9 cellular contexts compared by ENCODE assay signal in the genomic region with DNA sequence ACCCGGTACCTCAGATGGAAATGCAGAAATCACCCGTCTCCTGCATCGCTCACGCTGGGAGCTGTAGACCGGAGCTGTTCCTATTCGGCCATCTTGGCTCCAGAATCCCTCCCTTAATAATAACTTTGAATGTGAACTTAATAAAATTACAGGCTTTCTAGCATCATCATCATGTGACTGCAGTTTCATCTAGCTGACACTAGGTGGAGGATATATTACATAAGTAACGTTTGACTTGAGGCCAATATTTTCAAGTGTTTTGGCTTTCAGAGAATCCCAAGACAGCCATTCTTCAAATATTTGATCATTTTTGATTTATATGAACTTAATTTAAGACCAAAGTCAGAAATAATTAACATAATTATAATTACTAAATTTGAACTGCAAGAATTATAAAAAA.
A peak's percentile ranks its signal among the peaks of the same experiment; 100 is the strongest.
DNase-seq lines count a peak whose midpoint lies in the region; ATAC-seq and TF ChIP-seq lines count a peak whose summit lies in the region.
"Had no signal": no experiment of that assay in that cellular context is flagged by ENCODE, and none has a peak within 500 bp of the region (broad histone marks: within the 10 kb centered on the region; RNA-seq: fewer than 3 reads in every experiment).

No MANE protein-coding gene starts in this region.

- H3F3A ChIP-seq in SK-N-SH (replicated peaks; ENCODE audit: insufficient read depth), result no peaks in the 10 kb centered on the region

- H3K27me3 ChIP-seq in Karpas-422 (ENCODE audit: low read length), result no peaks in the 10 kb centered on the region
- no peaks in the 10 kb centered on the region for H3K27me3 ChIP-seq in SK-N-SH (ENCODE audit: insufficient read depth)
- H3K27me3 ChIP-seq: heart left ventricle had no signal

- POLR2A ChIA-PET in SK-N-SH (lab: Yijun Ruan, JAX), result no interaction called here

- H3K9me2 ChIP-seq in Karpas-422 (replicated peaks; ENCODE audit: insufficient read depth, low read length) (no peaks in the 10 kb centered on the region), SK-N-SH (no peaks in the 10 kb centered on the region)

- H3K36me3 Mint-ChIP-seq in stimulated activated effector memory CD8-positive, alpha-beta T cell treated with anti-CD3 and anti-CD28 coated beads, Interleukin-12 subunit alpha, Interleukin-12 subunit beta, amount 100 ng/mL, for 72 hours, result no peaks in the 10 kb centered on the region

- H4K20me1 ChIP-seq in Karpas-422 (ENCODE audit: insufficient read depth, low read depth, low read length) (no peaks in the 10 kb centered on the region), SK-N-SH (ENCODE audit: insufficient read depth) (no peaks in the 10 kb centered on the region)

- H3K4me3 Mint-ChIP-seq in stimulated activated effector memory CD8-positive, alpha-beta T cell treated with anti-CD3 and anti-CD28 coated beads, Interleukin-12 subunit alpha, Interleukin-12 subunit beta, amount 100 ng/mL, for 72 hours, result no peak overlapping the region

- H2AFZ ChIP-seq in Karpas-422 (ENCODE audit: low read length) (no peak overlapping the region), SK-N-SH (ENCODE audit: low read depth) (no peak overlapping the region)

- no peak for TF ChIP-seq RAD21 in SK-N-SH (IDR thresholded peaks at IDR 0.05; ENCODE audit: low read length)

- CTCF ChIA-PET in SK-N-SH (lab: Yijun Ruan, JAX), result interaction anchor here (0.6 to 1.0 kb wide), 3 partner anchors 9 to 47 kb away, joined by 3 read pairs; no protein-coding TSS in a partner anchor

- no peak overlapping the region for H3K27ac Mint-ChIP-seq in stimulated activated effector memory CD8-positive, alpha-beta T cell treated with anti-CD3 and anti-CD28 coated beads, Interleukin-12 subunit alpha, Interleukin-12 subunit beta, amount 100 ng/mL, for 72 hours

- no peaks in the 10 kb centered on the region for H3K36me3 ChIP-seq in Karpas-422 (ENCODE audit: insufficient read depth, low read length)
- H3K36me3 ChIP-seq in SK-N-SH (replicated peaks in 1 of 2; ENCODE audit: control insufficient read depth in 1 of 2, insufficient read depth in 2 of 2, low read length in 1 of 2), result no peaks in the 10 kb centered on the region
- H3K36me3 ChIP-seq: heart left ventricle had no signal

- H3K9me3 Mint-ChIP-seq in stimulated activated effector memory CD8-positive, alpha-beta T cell treated with anti-CD3 and anti-CD28 coated beads, Interleukin-12 subunit alpha, Interleukin-12 subunit beta, amount 100 ng/mL, for 72 hours, result peaks cover 12% of the 10 kb centered on the region

- H3K79me2 ChIP-seq in Karpas-422 (ENCODE audit: low read length), result no peaks in the 10 kb centered on the region
- H3K79me2 ChIP-seq in SK-N-SH (ENCODE audit: insufficient read depth), result no peaks in the 10 kb centered on the region

- no peak overlapping the region for H3K4me2 ChIP-seq in Karpas-422 (ENCODE audit: low read depth, low read length, poor library complexity, severe bottlenecking)
- no peak overlapping the region for H3K4me2 ChIP-seq in SK-N-SH

- H3K4me1 Mint-ChIP-seq in stimulated activated effector memory CD8-positive, alpha-beta T cell treated with anti-CD3 and anti-CD28 coated beads, Interleukin-12 subunit alpha, Interleukin-12 subunit beta, amount 100 ng/mL, for 72 hours, result no peaks in the 10 kb centered on the region

- DNase-seq in DMS53 (lab: John Stamatoyannopoulos, UW), result peak; percentile 93
- peak; percentile 64 for DNase-seq in Karpas-422
- peak; percentile 29 for DNase-seq in SK-N-SH
- no peak for DNase-seq in left lobe of liver (ENCODE audit: low spot score)
- DNase-seq in superior temporal gyrus (ENCODE audit: extremely low spot score), result no peak
- DNase-seq in head of caudate nucleus, result no peak
- no peak for DNase-seq in NCI-H1694 treated with DMSO at 0.1 percent for 48 hours (lab: John Stamatoyannopoulos, UW)
- DNase-seq in stimulated activated effector memory CD8-positive, alpha-beta T cell treated with anti-CD3 and anti-CD28 coated beads, Interleukin-12 subunit alpha, Interleukin-12 subunit beta, amount 100 ng/mL, for 72 hours (ENCODE audit: low spot score in 2 of 2), result no peak
- DNase-seq: heart left ventricle had no signal

- H3K4me1 ChIP-seq in Karpas-422 (ENCODE audit: low read length) (no peaks in the 10 kb centered on the region), SK-N-SH (ENCODE audit: control insufficient read depth in 1 of 2, insufficient read depth in 2 of 2, low read depth in 1 of 2, low read length in 1 of 2) (no peaks in the 10 kb centered on the region)
- H3K4me1 ChIP-seq: heart left ventricle had no signal

- TF ChIP-seq CTCF in SK-N-SH (IDR thresholded peaks at IDR 0.05), result peak; percentile 64

- H3K9ac ChIP-seq in Karpas-422 (ENCODE audit: low read length), result no peak overlapping the region
- no peak overlapping the region for H3K9ac ChIP-seq in SK-N-SH

- H3K4me3 ChIP-seq in Karpas-422 (ENCODE audit: low read length) (no peak overlapping the region), SK-N-SH (ENCODE audit: low read depth in 2 of 2, low read length in 1 of 2) (no peak overlapping the region)
- H3K4me3 ChIP-seq: heart left ventricle had no signal

- ATAC-seq in left lobe of liver, result peak; percentile 44
- no peak for ATAC-seq in stimulated activated effector memory CD8-positive, alpha-beta T cell treated with anti-CD3 and anti-CD28 coated beads, Interleukin-12 subunit alpha, Interleukin-12 subunit beta, amount 100 ng/mL, for 72 hours
- ATAC-seq: heart left ventricle had no signal

- intact Hi-C loops in head of caudate nucleus (cut with DNase I), result no loop called here

- no peak for TF ChIP-seq EP300 in SK-N-SH (IDR thresholded peaks at IDR 0.05; ENCODE audit: borderline replicate concordance in 1 of 2, low read depth in 1 of 2, low read length in 1 of 2)

- no peak overlapping the region for H3K27ac ChIP-seq in Karpas-422 (ENCODE audit: low read length)
- H3K27ac ChIP-seq in SK-N-SH (ENCODE audit: low read depth in 2 of 2, low read length in 1 of 2), result no peak overlapping the region
- H3K27ac ChIP-seq: heart left ventricle had no signal

- 46% methylated on average over 7 of the region's 7 CpGs for WGBS in SK-N-SH (ENCODE audit: low lambda C conversion rate)

- no peaks in the 10 kb centered on the region for H3K9me3 ChIP-seq in Karpas-422 (ENCODE audit: low read length)
- H3K9me3 ChIP-seq in SK-N-SH, result no peaks in the 10 kb centered on the region

TF ChIP-seq in SK-N-SH, 30 proteins besides CTCF, POLR2A, EP300 and RAD21:
- TF ChIP-seq TCF12 (IDR thresholded peaks at IDR 0.05), result no peak
- no peak for TF ChIP-seq EZH2phosphoT487 (IDR thresholded peaks at IDR 0.05; ENCODE audit: borderline replicate concordance, low read depth)
- 0 out of 2 replicates have a peak, but pooled peaks have one; percentile 9 for TF ChIP-seq SMC3 (IDR thresholded peaks at IDR 0.05; ENCODE audit: low read depth, low read length)
- no peak for TF ChIP-seq FOXJ3 (CRISPR knock-in tag; IDR thresholded peaks at IDR 0.05)
- no peak for TF ChIP-seq SIN3A (IDR thresholded peaks at IDR 0.05; ENCODE audit: borderline replicate concordance, low read depth, low read length)
- TF ChIP-seq, protein P1, sequence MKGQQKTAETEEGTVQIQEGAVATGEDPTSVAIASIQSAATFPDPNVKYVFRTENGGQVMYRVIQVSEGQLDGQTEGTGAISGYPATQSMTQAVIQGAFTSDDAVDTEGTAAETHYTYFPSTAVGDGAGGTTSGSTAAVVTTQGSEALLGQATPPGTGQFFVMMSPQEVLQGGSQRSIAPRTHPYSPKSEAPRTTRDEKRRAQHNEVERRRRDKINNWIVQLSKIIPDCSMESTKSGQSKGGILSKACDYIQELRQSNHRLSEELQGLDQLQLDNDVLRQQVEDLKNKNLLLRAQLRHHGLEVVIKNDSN (IDR thresholded peaks at IDR 0.05; ENCODE audit: borderline replicate concordance, low read depth), result peak; percentile 60; the same call in 1 of the 2 replicates
- TF ChIP-seq, protein P2, sequence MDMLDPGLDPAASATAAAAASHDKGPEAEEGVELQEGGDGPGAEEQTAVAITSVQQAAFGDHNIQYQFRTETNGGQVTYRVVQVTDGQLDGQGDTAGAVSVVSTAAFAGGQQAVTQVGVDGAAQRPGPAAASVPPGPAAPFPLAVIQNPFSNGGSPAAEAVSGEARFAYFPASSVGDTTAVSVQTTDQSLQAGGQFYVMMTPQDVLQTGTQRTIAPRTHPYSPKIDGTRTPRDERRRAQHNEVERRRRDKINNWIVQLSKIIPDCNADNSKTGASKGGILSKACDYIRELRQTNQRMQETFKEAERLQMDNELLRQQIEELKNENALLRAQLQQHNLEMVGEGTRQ (IDR thresholded peaks at IDR 0.05; ENCODE audit: borderline replicate concordance, low read depth, low read length), result no peak

Comparison
In these comparisons a context has a peak if more than half of its experiments do, and no peak if none do; other contexts are left out.
1. DNase-seq: peak in DMS53 (single experiment), Karpas-422 (single experiment) and SK-N-SH (single experiment); none in left lobe of liver (single experiment), superior temporal gyrus (single experiment), head of caudate nucleus (0 of 42), NCI-H1694 treated with DMSO at 0.1 percent for 48 hours (single experiment) and stimulated activated effector memory CD8-positive, alpha-beta T cell treated with anti-CD3 and anti-CD28 coated beads, Interleukin-12 subunit alpha, Interleukin-12 subunit beta, amount 100 ng/mL, for 72 hours (0 of 2).